Comparison of ENCODE assay signal across 1 cellular context in genomic region chr18:57771626-57772025, GRCh38.
TF ChIP-seq lines count a peak whose summit lies in the region.

No MANE protein-coding gene starts in this region.

TF ChIP-seq in WTC11, 78 proteins besides CTCF, POLR2A, EP300 and RAD21 (continued from another document):
- TF ChIP-seq AR (CRISPR knock-in tag; IDR thresholded peaks at IDR 0.05) (no peak), CDX4 (CRISPR knock-in tag; IDR thresholded peaks at IDR 0.05; ENCODE audit: borderline replicate concordance) (no peak), MXD4 (CRISPR knock-in tag; IDR thresholded peaks at IDR 0.05; ENCODE audit: borderline replicate concordance) (no peak), E2F1 (CRISPR knock-in tag; IDR thresholded peaks at IDR 0.05) (no peak), JUN (CRISPR knock-in tag; IDR thresholded peaks at IDR 0.05) (no peak), ZBTB21 (CRISPR knock-in tag; IDR thresholded peaks at IDR 0.05; ENCODE audit: borderline replicate concordance) (no peak), ZMAT4 (CRISPR knock-in tag; IDR thresholded peaks at IDR 0.05) (no peak)
